In genomic region chr5:146109379-146109778, GRCh38 we compare ENCODE assay signal across 3 cellular contexts.
TF ChIP-seq lines count a peak whose summit lies in the region.

No MANE protein-coding gene starts in this region.

TF ChIP-seq in SK-N-SH treated with all-trans-retinoic acid at 6 μM for 48 hours, 23 proteins besides CTCF, POLR2A, EP300 and RAD21:
- TF ChIP-seq BACH2 (CRISPR knock-in tag; IDR thresholded peaks at IDR 0.05; ENCODE audit: borderline replicate concordance) (no peak), CSDC2 (CRISPR knock-in tag; IDR thresholded peaks at IDR 0.05) (no peak), RARB (CRISPR knock-in tag; IDR thresholded peaks at IDR 0.05) (no peak), PPARA (CRISPR knock-in tag; IDR thresholded peaks at IDR 0.05; ENCODE audit: borderline replicate concordance) (no peak), TCF4 (CRISPR knock-in tag; IDR thresholded peaks at IDR 0.05; ENCODE audit: borderline replicate concordance) (no peak)

TF ChIP-seq in SK-N-SH, 30 proteins besides CTCF, POLR2A, EP300 and RAD21:
- TF ChIP-seq RFX5 (IDR thresholded peaks at IDR 0.05; ENCODE audit: low read length): no peak
- TF ChIP-seq YY1 (IDR thresholded peaks at IDR 0.05; ENCODE audit: low read depth): no peak
- TF ChIP-seq TAF1 (IDR thresholded peaks at IDR 0.05; ENCODE audit: borderline replicate concordance, low read depth, low read length): no peak
- no peak for TF ChIP-seq TCF12 (IDR thresholded peaks at IDR 0.05)

TF ChIP-seq in K562, 482 proteins besides CTCF, POLR2A, EP300 and RAD21:
- TF ChIP-seq CEBPZ (IDR thresholded peaks at IDR 0.05; ENCODE audit: borderline replicate concordance, low read depth, low read length) (no peak), ZFP1 (CRISPR knock-in tag; IDR thresholded peaks at IDR 0.05) (no peak), NR2C1 (IDR thresholded peaks at IDR 0.05) (no peak), NR2C1 (tag; IDR thresholded peaks at IDR 0.05) (no peak)
